In the genomic region with DNA sequence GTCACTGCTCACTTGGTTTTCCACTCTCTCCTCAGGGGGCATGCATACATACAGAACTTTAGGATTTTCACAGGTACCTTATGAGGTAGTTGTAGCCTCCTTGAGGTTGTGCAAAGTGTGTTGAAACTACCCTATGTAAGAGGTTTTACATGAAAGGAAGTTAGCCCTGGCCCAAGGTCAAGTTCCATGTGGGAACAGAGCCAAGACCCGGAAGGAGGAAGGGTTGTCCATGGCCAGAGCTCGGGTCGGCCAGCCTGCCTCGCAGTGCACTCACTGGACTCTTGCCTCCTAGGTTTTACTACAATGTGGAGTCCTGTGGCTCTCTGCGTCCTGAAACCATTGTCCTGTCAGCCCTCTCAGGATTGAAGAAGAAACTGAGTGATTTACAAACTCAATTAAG, we compare ENCODE assay signal across 15 cellular contexts. TPM values are rescaled to one million over a fixed set of nuclear protein-coding genes. Genes with fewer than 3 reads are reported as not detected.
A peak's percentile ranks its signal among the peaks of the same experiment; 100 is the strongest.
DNase-seq lines count a peak whose midpoint lies in the region; ATAC-seq and TF ChIP-seq lines count a peak whose summit lies in the region.
"Had no signal": no experiment of that assay in that cellular context is flagged by ENCODE, and none has a peak within 500 bp of the region (broad histone marks: within the 10 kb centered on the region; RNA-seq: fewer than 3 reads in every experiment).

No MANE protein-coding gene starts in this region.

- POLR2A ChIA-PET in CD8-positive, alpha-beta memory T cell (lab: Charles Lee) = no interaction called here

- H3K9me3 Mint-ChIP-seq in CD8-positive, alpha-beta memory T cell = no peaks in the 10 kb centered on the region
- H3K9me3 Mint-ChIP-seq: brain; stimulated activated naive B cell treated with anti-CD40 and anti-IgM and Interleukin-4, amounts not matched to agents 10 μg/mL and 1 μg/mL and 100 μg/mL, for 72 hours had no signal

- no peaks in the 10 kb centered on the region for H3K9me3 ChIP-seq in left lung
- H3K9me3 ChIP-seq in CD8-positive, alpha-beta memory T cell (ENCODE audit: low read length) = no peaks in the 10 kb centered on the region

- H3K27me3 ChIP-seq in left lung = no peaks in the 10 kb centered on the region
- no peaks in the 10 kb centered on the region for H3K27me3 ChIP-seq in CD8-positive, alpha-beta memory T cell (ENCODE audit: insufficient read depth, low read length, poor library complexity, severe bottlenecking)

- ATAC-seq in left lung (peak; percentile 71), HG03135 (IDR thresholded peaks at IDR 0.05; ENCODE audit: unreplicated experiment) (no peak), HG03095 (IDR thresholded peaks at IDR 0.05; ENCODE audit: unreplicated experiment) (no peak)
- ATAC-seq: stimulated activated naive B cell treated with anti-CD40 and anti-IgM and Interleukin-4, amounts not matched to agents 10 μg/mL and 1 μg/mL and 100 μg/mL, for 72 hours had no signal

- DNase-seq in fibroblast of gingiva (ENCODE audit: low read depth) (peak; percentile 44), left lung (peak in 1 of 2 donors; percentile 75), iPS-NIHi7 (ENCODE audit: extremely low spot score) (no peak)
- peak; percentile 10 for DNase-seq in stimulated activated CD8-positive, alpha-beta memory T cell treated with anti-CD3 and anti-CD28 coated beads, Interleukin-4, amount 100 ng/mL, for 48 hours
- DNase-seq in CD8-positive, alpha-beta memory T cell = no peak
- DNase-seq: activated CD4-positive, alpha-beta T cell treated with anti-CD3 and anti-CD28 coated beads, Interleukin-2, amount 50 U/mL, for 48 hours; NCI-H2081; NCI-H774; stimulated activated CD4-positive, alpha-beta T cell treated with anti-CD3 and anti-CD28 coated beads, Interleukin-4, amount 100 ng/mL, for 1 hour; stimulated activated naive B cell treated with anti-CD40 and anti-IgM and Interleukin-4, amounts not matched to agents 10 μg/mL and 1 μg/mL and 100 μg/mL, for 72 hours had no signal

- peaks cover 0 to 94% of the 10 kb centered on the region in 2 donors for H3K36me3 ChIP-seq in left lung
- peaks cover 43% of the 10 kb centered on the region for H3K36me3 ChIP-seq in CD8-positive, alpha-beta memory T cell (ENCODE audit: insufficient read depth, low read length)

- no peak for TF ChIP-seq CTCF in left lung (IDR thresholded peaks at IDR 0.05)

- TF ChIP-seq EP300 in Ishikawa (IDR thresholded peaks at IDR 0.05; ENCODE audit: borderline replicate concordance) = no peak

- peaks cover 0 to 68% (median 8%) of the 10 kb centered on the region in 3 donors for H3K36me3 Mint-ChIP-seq in CD8-positive, alpha-beta memory T cell

- H3K4me1 Mint-ChIP-seq in CD8-positive, alpha-beta memory T cell = peaks cover 7 to 15% (median 10%) of the 10 kb centered on the region in 3 donors

- no peaks in the 10 kb centered on the region for H3K27me3 Mint-ChIP-seq in CD8-positive, alpha-beta memory T cell
- H3K27me3 Mint-ChIP-seq: brain; stimulated activated naive B cell treated with anti-CD40 and anti-IgM and Interleukin-4, amounts not matched to agents 10 μg/mL and 1 μg/mL and 100 μg/mL, for 72 hours had no signal

- no peak overlapping the region for H3K27ac Mint-ChIP-seq in CD8-positive, alpha-beta memory T cell

- H3K4me1 ChIP-seq in left lung = peaks cover 9 to 37% of the 10 kb centered on the region in 2 donors
- H3K4me1 ChIP-seq in CD8-positive, alpha-beta memory T cell (ENCODE audit: insufficient read depth, low read length) = peaks cover 3% of the 10 kb centered on the region

- H3K4me3 ChIP-seq in left lung = no peak overlapping the region
- H3K4me3 ChIP-seq in CD8-positive, alpha-beta memory T cell (ENCODE audit: low read length) = no peak overlapping the region

- H3K27ac ChIP-seq in left lung = peak overlapping the region; percentile 27 to 58
- H3K27ac ChIP-seq in CD8-positive, alpha-beta memory T cell (ENCODE audit: low read depth, low read length) = no peak overlapping the region

- no peak overlapping the region for H3K4me3 Mint-ChIP-seq in CD8-positive, alpha-beta memory T cell
- H3K4me3 Mint-ChIP-seq: brain; CD14-positive monocyte; stimulated activated naive B cell treated with anti-CD40 and anti-IgM and Interleukin-4, amounts not matched to agents 10 μg/mL and 1 μg/mL and 100 μg/mL, for 72 hours had no signal

- CTCF ChIA-PET in CD8-positive, alpha-beta memory T cell (lab: Charles Lee) = interaction anchor here (0.9 kb wide), 1 partner anchor 8 kb away, joined by 3 read pairs; a partner anchor contains a TSS

- no peak for TF ChIP-seq RAD21 in Ishikawa (IDR thresholded peaks at IDR 0.05; ENCODE audit: low read depth)

- intact Hi-C loops in left lung (cut with DNase I) = no loop called here

TF ChIP-seq in Ishikawa, 13 proteins besides CTCF, POLR2A, EP300 and RAD21:
- TF ChIP-seq FOXM1 (IDR thresholded peaks at IDR 0.05; ENCODE audit: borderline replicate concordance, low read depth) = no peak
- TF ChIP-seq, protein P1, sequence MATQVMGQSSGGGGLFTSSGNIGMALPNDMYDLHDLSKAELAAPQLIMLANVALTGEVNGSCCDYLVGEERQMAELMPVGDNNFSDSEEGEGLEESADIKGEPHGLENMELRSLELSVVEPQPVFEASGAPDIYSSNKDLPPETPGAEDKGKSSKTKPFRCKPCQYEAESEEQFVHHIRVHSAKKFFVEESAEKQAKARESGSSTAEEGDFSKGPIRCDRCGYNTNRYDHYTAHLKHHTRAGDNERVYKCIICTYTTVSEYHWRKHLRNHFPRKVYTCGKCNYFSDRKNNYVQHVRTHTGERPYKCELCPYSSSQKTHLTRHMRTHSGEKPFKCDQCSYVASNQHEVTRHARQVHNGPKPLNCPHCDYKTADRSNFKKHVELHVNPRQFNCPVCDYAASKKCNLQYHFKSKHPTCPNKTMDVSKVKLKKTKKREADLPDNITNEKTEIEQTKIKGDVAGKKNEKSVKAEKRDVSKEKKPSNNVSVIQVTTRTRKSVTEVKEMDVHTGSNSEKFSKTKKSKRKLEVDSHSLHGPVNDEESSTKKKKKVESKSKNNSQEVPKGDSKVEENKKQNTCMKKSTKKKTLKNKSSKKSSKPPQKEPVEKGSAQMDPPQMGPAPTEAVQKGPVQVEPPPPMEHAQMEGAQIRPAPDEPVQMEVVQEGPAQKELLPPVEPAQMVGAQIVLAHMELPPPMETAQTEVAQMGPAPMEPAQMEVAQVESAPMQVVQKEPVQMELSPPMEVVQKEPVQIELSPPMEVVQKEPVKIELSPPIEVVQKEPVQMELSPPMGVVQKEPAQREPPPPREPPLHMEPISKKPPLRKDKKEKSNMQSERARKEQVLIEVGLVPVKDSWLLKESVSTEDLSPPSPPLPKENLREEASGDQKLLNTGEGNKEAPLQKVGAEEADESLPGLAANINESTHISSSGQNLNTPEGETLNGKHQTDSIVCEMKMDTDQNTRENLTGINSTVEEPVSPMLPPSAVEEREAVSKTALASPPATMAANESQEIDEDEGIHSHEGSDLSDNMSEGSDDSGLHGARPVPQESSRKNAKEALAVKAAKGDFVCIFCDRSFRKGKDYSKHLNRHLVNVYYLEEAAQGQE (IDR thresholded peaks at IDR 0.05; ENCODE audit: low read depth) = no peak
- no peak for TF ChIP-seq TEAD4 (IDR thresholded peaks at IDR 0.05)
- no peak for TF ChIP-seq TCF12 (IDR thresholded peaks at IDR 0.05; ENCODE audit: low read depth)
- no peak for TF ChIP-seq YY1 (IDR thresholded peaks at IDR 0.05; ENCODE audit: low read depth)
- TF ChIP-seq NFIC (IDR thresholded peaks at IDR 0.05) = peak; percentile 41; the same call in 1 of the 2 replicates
- no peak for TF ChIP-seq TAF1 (IDR thresholded peaks at IDR 0.05; ENCODE audit: low read depth)

RNA-seq across cellular contexts. Expression of a gene that starts 8.2 kb away (rescaled TPM):
- total RNA-seq in left lung = 10 to 100 TPM; 76.5 to 85.2 TPM
- total RNA-seq in CD8-positive, alpha-beta memory T cell = 10 to 100 TPM; 92.3 to 95.0 TPM
- 36.1 TPM for polyA plus RNA-seq in CD8-positive, alpha-beta memory T cell

RNA-seq across cellular contexts. Expression of a gene that starts 15.6 kb away (rescaled TPM):
- total RNA-seq in left lung = 100 to 1,000 TPM in 1 of 2 donors, 10 to 100 TPM in 1; 41.8 to 108 TPM
- total RNA-seq in CD8-positive, alpha-beta memory T cell = 1 to 10 TPM; 6.8 to 7.0 TPM
- 3.3 TPM for polyA plus RNA-seq in CD8-positive, alpha-beta memory T cell

RNA-seq across cellular contexts. Expression of a gene that starts 23.4 kb away (rescaled TPM):
- total RNA-seq in left lung = 10 to 100 TPM; 47.3 to 48.8 TPM
- 10 to 100 TPM; 50.5 to 51.9 TPM for total RNA-seq in CD8-positive, alpha-beta memory T cell
- 28.4 TPM for polyA plus RNA-seq in CD8-positive, alpha-beta memory T cell

RNA-seq across cellular contexts. Expression of a gene that starts 23.5 kb away (rescaled TPM):
- 10 to 100 TPM; 48.6 to 51.5 TPM for total RNA-seq in left lung
- total RNA-seq in CD8-positive, alpha-beta memory T cell = 10 to 100 TPM; 79.0 to 81.1 TPM
- polyA plus RNA-seq in CD8-positive, alpha-beta memory T cell = 52.0 TPM

Comparison
In these comparisons a context has a peak if more than half of its experiments do, and no peak if none do; other contexts are left out.
1. DNase-seq: peak in fibroblast of gingiva (single experiment) and stimulated activated CD8-positive, alpha-beta memory T cell treated with anti-CD3 and anti-CD28 coated beads, Interleukin-4, amount 100 ng/mL, for 48 hours (single experiment); none in iPS-NIHi7 (single experiment) and CD8-positive, alpha-beta memory T cell (0 of 5).
2. RNA of a gene that starts 15.6 kb away (total RNA-seq): 41.8 to 108 TPM in left lung; 6.8 to 7.0 TPM in CD8-positive, alpha-beta memory T cell; every median in the first group is over 4 times any median in the second.